10 cellular contexts compared by ENCODE assay signal in genomic region chr20:50655325-50655880, GRCh38. TPM values are rescaled to one million over a fixed set of nuclear protein-coding genes. Genes with fewer than 3 reads are reported as not detected.
A peak's percentile ranks its signal among the peaks of the same experiment; 100 is the strongest.
DNase-seq lines count a peak whose midpoint lies in the region; ATAC-seq lines count a peak whose summit lies in the region.
"Had no signal": no experiment of that assay in that cellular context is flagged by ENCODE, and none has a peak within 500 bp of the region (broad histone marks: within the 10 kb centered on the region; RNA-seq: fewer than 3 reads in every experiment).

No MANE protein-coding gene starts in this region.

- H3K79me1 ChIP-seq in neuronal stem cell (ENCODE audit: low read depth, low read length), result no peaks in the 10 kb centered on the region

- no peaks in the 10 kb centered on the region for H3K36me3 ChIP-seq in neuronal stem cell (replicated peaks in 1 of 2; ENCODE audit: control insufficient read depth in 2 of 2, insufficient read depth in 2 of 2, low read length in 2 of 2)
- no peaks in the 10 kb centered on the region for H3K36me3 ChIP-seq in effector memory CD4-positive, alpha-beta T cell (ENCODE audit: control insufficient read depth, insufficient read depth, low read length)

- H2AK5ac ChIP-seq in neuronal stem cell (ENCODE audit: low read depth, low read length), result no peak overlapping the region

- H2BK5ac ChIP-seq in neuronal stem cell (ENCODE audit: low read length), result no peak overlapping the region

- peak; percentile 49 for DNase-seq in AG08396 (ENCODE audit: low spot score)
- DNase-seq in NCI-H82 (lab: John Stamatoyannopoulos, UW), result peak; percentile 31
- peak; percentile 96 for DNase-seq in fibroblast of peridontal ligament (ENCODE audit: extremely low read depth)
- no peak for DNase-seq in neuronal stem cell (ENCODE audit: low spot score)
- no peak for DNase-seq in effector memory CD4-positive, alpha-beta T cell
- DNase-seq in stimulated activated CD4-positive, alpha-beta T cell treated with anti-CD3 and anti-CD28 coated beads, Interleukin-1b, Interleukin-23, amount 100 ng/mL, for 48 hours, result no peak
- no peak for DNase-seq in midbrain (lab: John Stamatoyannopoulos, UW)
- DNase-seq: activated CD8-positive, alpha-beta memory T cell treated with anti-CD3 and anti-CD28 coated beads, Interleukin-2, amount 50 U/mL, for 4 hours; glutamatergic neuron had no signal

- peaks cover 2 to 5% of the 10 kb centered on the region in 2 donors for H3K4me1 ChIP-seq in neuronal stem cell (ENCODE audit: control insufficient read depth in 2 of 2, insufficient read depth in 1 of 2, low read depth in 1 of 2, low read length in 2 of 2)
- no peaks in the 10 kb centered on the region for H3K4me1 ChIP-seq in effector memory CD4-positive, alpha-beta T cell (ENCODE audit: control insufficient read depth, insufficient read depth, low read length, poor library complexity, severe bottlenecking)

- H3K27me3 ChIP-seq in neuronal stem cell (ENCODE audit: control insufficient read depth in 3 of 3, insufficient read depth in 3 of 3, low read depth in 1 of 3, low read length in 3 of 3), result no peaks in the 10 kb centered on the region
- no peaks in the 10 kb centered on the region for H3K27me3 ChIP-seq in effector memory CD4-positive, alpha-beta T cell (replicated peaks; ENCODE audit: control insufficient read depth, insufficient read depth, low read length, poor library complexity, severe bottlenecking)

- no peak overlapping the region for H3K14ac ChIP-seq in neuronal stem cell (ENCODE audit: low read length)

- H3K23ac ChIP-seq in neuronal stem cell (ENCODE audit: low read depth, low read length, poor library complexity), result no peak overlapping the region

- H4K91ac ChIP-seq in neuronal stem cell (ENCODE audit: low read depth, low read length, poor library complexity), result no peak overlapping the region

- no peak overlapping the region for H3K9ac ChIP-seq in neuronal stem cell (ENCODE audit: low read depth, low read length, poor library complexity)

- no peak overlapping the region for H2BK120ac ChIP-seq in neuronal stem cell (ENCODE audit: low read depth, low read length)

- H3K18ac ChIP-seq in neuronal stem cell (ENCODE audit: low read length), result no peak overlapping the region

- H4K8ac ChIP-seq in neuronal stem cell (ENCODE audit: low read depth, low read length), result no peak overlapping the region

- no peak overlapping the region for H2BK15ac ChIP-seq in neuronal stem cell (ENCODE audit: low read length)

- H3K4me2 ChIP-seq in neuronal stem cell (ENCODE audit: insufficient read depth, low read length, poor library complexity, severe bottlenecking), result no peak overlapping the region

- H3K4me3 ChIP-seq in neuronal stem cell (ENCODE audit: low read length in 2 of 2), result no peak overlapping the region
- no peak overlapping the region for H3K4me3 ChIP-seq in effector memory CD4-positive, alpha-beta T cell (ENCODE audit: insufficient read depth, low read depth, low read length, poor library complexity, severe bottlenecking)

- no peak overlapping the region for H3K27ac ChIP-seq in neuronal stem cell (replicated peaks; ENCODE audit: low read length)
- no peak overlapping the region for H3K27ac ChIP-seq in effector memory CD4-positive, alpha-beta T cell (ENCODE audit: insufficient read depth, low read length, poor library complexity, severe bottlenecking)

- peak overlapping the region; percentile 76 for H2AFZ ChIP-seq in neuronal stem cell (ENCODE audit: low read length)

- H3K4ac ChIP-seq in neuronal stem cell (ENCODE audit: low read length), result no peak overlapping the region

- WGBS in neuronal stem cell (ENCODE audit: extremely low coverage in 2 of 2, insufficient read length in 2 of 2, insufficient replicate concordance in 1 of 2), 2 donors, result no CpG with 5 or more reads among the region's 15 CpGs

- H3K9me3 ChIP-seq in neuronal stem cell (replicated peaks in 1 of 2; ENCODE audit: control insufficient read depth in 2 of 2, insufficient read depth in 1 of 2, low read depth in 1 of 2, low read length in 2 of 2), result peaks cover 0 to 2% of the 10 kb centered on the region in 2 donors
- no peaks in the 10 kb centered on the region for H3K9me3 ChIP-seq in effector memory CD4-positive, alpha-beta T cell (ENCODE audit: control insufficient read depth, low read length)

- H2BK12ac ChIP-seq in neuronal stem cell (ENCODE audit: low read length), result no peak overlapping the region

- no peak for ATAC-seq in GM21619 (IDR thresholded peaks at IDR 0.05; ENCODE audit: unreplicated experiment)

RNA-seq across cellular contexts. Expression of gene RIPOR3, which starts 35.9 kb away (rescaled TPM):
- 2.5 TPM for polyA plus RNA-seq in neuronal stem cell (2013, experiment 1 of 2)
- 2.3 TPM for polyA plus RNA-seq in neuronal stem cell (2013, experiment 2 of 2)

Comparison
In these comparisons a context has a peak if more than half of its experiments do, and no peak if none do; other contexts are left out.
1. DNase-seq: peak in AG08396 (single experiment), NCI-H82 (single experiment) and fibroblast of peridontal ligament (single experiment); none in neuronal stem cell (single experiment), effector memory CD4-positive, alpha-beta T cell (0 of 3), stimulated activated CD4-positive, alpha-beta T cell treated with anti-CD3 and anti-CD28 coated beads, Interleukin-1b, Interleukin-23, amount 100 ng/mL, for 48 hours (single experiment) and midbrain (single experiment).